Comparison of ENCODE assay signal across 25 cellular contexts in the genomic region with DNA sequence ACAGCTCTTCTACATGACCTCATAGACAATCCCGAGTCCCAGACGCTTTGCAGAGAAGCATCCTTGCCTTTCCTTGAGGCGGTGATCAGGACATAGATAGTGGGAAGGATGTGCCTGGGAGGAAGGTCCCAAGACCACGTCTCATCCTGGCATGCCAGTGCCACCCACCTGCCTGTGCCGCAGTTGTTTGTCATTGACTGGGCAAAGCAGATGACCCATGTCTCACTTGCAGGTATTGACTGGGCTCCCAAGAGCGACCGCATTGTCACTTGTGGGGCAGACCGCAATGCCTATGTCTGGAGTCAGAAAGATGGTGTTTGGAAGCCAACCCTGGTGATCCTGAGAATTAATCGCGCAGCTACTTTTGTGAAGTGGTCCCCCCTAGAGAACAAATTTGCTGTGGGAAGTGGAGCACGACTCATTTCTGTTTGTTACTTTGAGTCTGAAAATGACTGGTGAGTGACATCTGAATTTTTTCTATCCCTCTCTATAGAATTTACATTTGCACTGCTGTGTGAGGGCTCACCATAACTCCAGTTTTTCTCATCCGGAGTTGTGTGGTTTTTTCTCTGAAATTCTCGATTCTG.
"Had no signal": no experiment of that assay in that cellular context is flagged by ENCODE, and none has a peak within 500 bp of the region (broad histone marks: within the 10 kb centered on the region; RNA-seq: fewer than 3 reads in every experiment).

No MANE protein-coding gene starts in this region.

- H2AFZ ChIP-seq: hepatocyte had no signal

- H3K4me3 ChIP-seq: body of pancreas, cardiac muscle cell, hepatocyte, left ventricle myocardium inferior, sigmoid colon, SJSA1, thyroid gland had no signal

- H3K4me1 ChIP-seq: body of pancreas, sigmoid colon, thyroid gland had no signal

- H3K27ac ChIP-seq: body of pancreas, cardiac muscle cell, hepatocyte, left ventricle myocardium inferior, sigmoid colon, SJSA1, thyroid gland had no signal

- ATAC-seq: activated CD4-positive, CD25-positive, alpha-beta regulatory T cell treated with anti-CD3 and anti-CD28 coated beads, Interleukin-2, amount 50 U/mL, for 24 hours; activated naive CD8-positive, alpha-beta T cell treated with anti-CD3 and anti-CD28 coated beads, Interleukin-2, amount 50 U/mL, for 24 hours; body of pancreas; naive thymus-derived CD8-positive, alpha-beta T cell; T-helper 17 cell had no signal

- H3K9me3 ChIP-seq: body of pancreas, left ventricle myocardium inferior, sigmoid colon, SJSA1, thyroid gland had no signal

- H3K9me3 Mint-ChIP-seq: activated naive CD4-positive, alpha-beta T cell treated with anti-CD3 and anti-CD28 coated beads, Interleukin-2, amount 10 ng/mL, durations not matched to agents 7 days and 5 days; activated naive CD8-positive, alpha-beta T cell treated with anti-CD3 and anti-CD28 coated beads, Interleukin-2, amount 50 U/mL, for 24 hours; dendritic cell treated with granulocyte-macrophage colony-stimulating factor and Interleukin-4, amounts not matched to agents 40 ng/mL and 50 ng/mL, for 4 days; immature natural killer cell; naive thymus-derived CD8-positive, alpha-beta T cell had no signal

- H3K4me1 Mint-ChIP-seq: activated naive CD4-positive, alpha-beta T cell treated with anti-CD3 and anti-CD28 coated beads, Interleukin-2, amount 10 ng/mL, durations not matched to agents 7 days and 5 days; activated naive CD8-positive, alpha-beta T cell treated with anti-CD3 and anti-CD28 coated beads, Interleukin-2, amount 50 U/mL, for 24 hours had no signal

- H3K27me3 Mint-ChIP-seq: activated naive CD4-positive, alpha-beta T cell treated with anti-CD3 and anti-CD28 coated beads, Interleukin-2, amount 10 ng/mL, durations not matched to agents 7 days and 5 days; activated naive CD8-positive, alpha-beta T cell treated with anti-CD3 and anti-CD28 coated beads, Interleukin-2, amount 50 U/mL, for 24 hours; dendritic cell treated with granulocyte-macrophage colony-stimulating factor and Interleukin-4, amounts not matched to agents 40 ng/mL and 50 ng/mL, for 4 days; naive thymus-derived CD8-positive, alpha-beta T cell; T-helper 17 cell had no signal

- H3K4me2 ChIP-seq: hepatocyte had no signal

- H3K4me3 Mint-ChIP-seq: activated naive CD4-positive, alpha-beta T cell treated with anti-CD3 and anti-CD28 coated beads, Interleukin-2, amount 10 ng/mL, durations not matched to agents 7 days and 5 days; activated naive CD8-positive, alpha-beta T cell treated with anti-CD3 and anti-CD28 coated beads, Interleukin-2, amount 50 U/mL, for 24 hours; dendritic cell treated with granulocyte-macrophage colony-stimulating factor and Interleukin-4, amounts not matched to agents 40 ng/mL and 50 ng/mL, for 4 days; immature natural killer cell; naive thymus-derived CD8-positive, alpha-beta T cell; T-helper 17 cell had no signal

- DNase-seq: activated CD4-positive, alpha-beta T cell treated with anti-CD3 and anti-CD28 coated beads, Interleukin-2, amount 50 U/mL, for 1 hour; activated effector memory CD4-positive, alpha-beta T cell treated with Interleukin-2 at 50 U/mL for 16 hours; activated naive CD4-positive, alpha-beta T cell treated with anti-CD3 and anti-CD28 coated beads, Interleukin-2, amount 10 ng/mL, durations not matched to agents 7 days and 5 days; activated naive CD8-positive, alpha-beta T cell treated with anti-CD3 and anti-CD28 coated beads, Interleukin-2, amount 50 U/mL, for 24 hours; activated T-cell treated with anti-CD3 and anti-CD28 coated beads, Interleukin-2, amount 50 U/mL, for 48 hours; body of pancreas; effector CD4-positive, alpha-beta T cell; erythroblast; foreskin fibroblast; immature natural killer cell; kidney glomerular epithelial cell; left ventricle myocardium inferior; naive thymus-derived CD8-positive, alpha-beta T cell; retina; sigmoid colon; stimulated activated CD4-positive, alpha-beta T cell treated with anti-CD3 and anti-CD28 coated beads, Interleukin-2, amount 100 ng/mL, for 48 hours; stimulated activated CD8-positive, alpha-beta memory T cell treated with anti-CD3 and anti-CD28 coated beads, Interleukin-4, amount 100 ng/mL, for 48 hours; stimulated activated naive CD4-positive, alpha-beta T cell; T-helper 17 cell; thyroid gland had no signal

- H3K27me3 ChIP-seq: body of pancreas, cardiac muscle cell, hepatocyte, sigmoid colon, SJSA1, thyroid gland had no signal

- H3K27ac Mint-ChIP-seq: activated naive CD4-positive, alpha-beta T cell treated with anti-CD3 and anti-CD28 coated beads, Interleukin-2, amount 10 ng/mL, durations not matched to agents 7 days and 5 days; activated naive CD8-positive, alpha-beta T cell treated with anti-CD3 and anti-CD28 coated beads, Interleukin-2, amount 50 U/mL, for 24 hours; dendritic cell treated with granulocyte-macrophage colony-stimulating factor and Interleukin-4, amounts not matched to agents 40 ng/mL and 50 ng/mL, for 4 days; T-helper 17 cell had no signal
